In the genomic region with DNA sequence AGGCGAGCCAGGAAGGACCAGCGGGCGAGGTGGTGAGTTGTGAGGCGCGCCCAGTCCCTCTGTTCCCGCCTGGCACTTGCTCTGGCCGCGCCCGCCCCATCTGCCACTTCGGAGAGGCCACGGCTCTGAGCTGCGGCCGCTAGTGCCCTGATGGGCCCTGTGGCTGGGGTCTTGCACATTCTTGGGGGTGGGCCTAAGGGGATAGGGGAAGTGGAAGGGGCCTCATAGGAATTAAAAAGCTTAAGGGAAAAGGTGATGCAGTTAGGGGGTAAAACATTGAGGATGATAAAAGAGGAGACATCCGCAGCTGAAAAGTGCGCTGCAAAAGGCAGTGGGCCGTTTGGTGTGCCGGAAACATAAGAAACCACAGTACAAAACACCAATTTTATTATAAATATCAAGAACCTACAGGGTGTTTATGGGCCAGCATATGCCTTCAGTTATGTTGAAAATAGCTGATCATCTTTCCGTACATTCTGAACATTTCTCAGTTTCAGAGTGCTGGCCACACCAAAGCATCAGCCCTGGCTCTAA, we compare ENCODE assay signal across 8 cellular contexts. TPM values are rescaled to one million over a fixed set of nuclear protein-coding genes. Genes with fewer than 3 reads are reported as not detected.
A peak's percentile ranks its signal among the peaks of the same experiment; 100 is the strongest.
DNase-seq lines count a peak whose midpoint lies in the region; ATAC-seq and TF ChIP-seq lines count a peak whose summit lies in the region.

No MANE protein-coding gene starts in this region.

- TF ChIP-seq CTCF in heart left ventricle (IDR thresholded peaks at IDR 0.05) (no peak), ascending aorta (IDR thresholded peaks at IDR 0.05) (no peak), lung (IDR thresholded peaks at IDR 0.05; ENCODE audit: control extremely low read depth, extremely low read depth) (no peak), upper lobe of right lung (IDR thresholded peaks at IDR 0.05) (no peak)

- H3K4me1 ChIP-seq in heart left ventricle, result peaks cover 0 to 87% (median 16%) of the 10 kb centered on the region in 12 donors
- peaks cover 0 to 6% of the 10 kb centered on the region in 2 donors for H3K4me1 ChIP-seq in ascending aorta
- H3K4me1 ChIP-seq in lung (ENCODE audit: control insufficient read depth in 2 of 2, insufficient read depth in 2 of 2, low read length in 2 of 2), result peaks cover 3 to 7% of the 10 kb centered on the region in 2 donors
- peaks cover 39% of the 10 kb centered on the region for H3K4me1 ChIP-seq in upper lobe of right lung

- H3K27ac ChIP-seq in heart left ventricle (peak overlapping the region; percentile 80 to 100 (median 96)), ascending aorta (peak overlapping the region; percentile 93 to 94), lung (ENCODE audit: low read depth in 1 of 2, low read length in 1 of 2) (peak overlapping the region; percentile 47 to 97), upper lobe of right lung (peak overlapping the region; percentile 98)

- peak in 1 of 2 donors; percentile 70 for TF ChIP-seq POLR2A in heart left ventricle (IDR thresholded peaks at IDR 0.05)

- ATAC-seq in heart left ventricle (no peak), left ventricle myocardium superior (no peak), lung (ENCODE audit: insufficient read depth, low FRiP score) (no peak), upper lobe of right lung (no peak), GM18517 (IDR thresholded peaks at IDR 0.05; ENCODE audit: unreplicated experiment) (no peak)

- H3K27me3 ChIP-seq in heart left ventricle (no peaks in the 10 kb centered on the region), ascending aorta (no peaks in the 10 kb centered on the region), lung (ENCODE audit: control insufficient read depth, insufficient read depth) (no peaks in the 10 kb centered on the region), upper lobe of right lung (no peaks in the 10 kb centered on the region)

- peaks cover 0 to 82% (median 70%) of the 10 kb centered on the region in 9 donors for H3K36me3 ChIP-seq in heart left ventricle
- peaks cover 42 to 51% of the 10 kb centered on the region in 2 donors for H3K36me3 ChIP-seq in ascending aorta
- peaks cover 1 to 47% of the 10 kb centered on the region in 2 donors for H3K36me3 ChIP-seq in lung (ENCODE audit: control insufficient read depth in 2 of 2, insufficient read depth in 2 of 2, low read length in 2 of 2)
- H3K36me3 ChIP-seq in upper lobe of right lung, result peaks cover 69% of the 10 kb centered on the region

- H3K9me3 ChIP-seq in heart left ventricle (no peaks in the 10 kb centered on the region), ascending aorta (no peaks in the 10 kb centered on the region), lung (ENCODE audit: control insufficient read depth in 2 of 2, insufficient read depth in 1 of 2, low read length in 1 of 2) (no peaks in the 10 kb centered on the region), upper lobe of right lung (no peaks in the 10 kb centered on the region)

- no peak for DNase-seq in heart left ventricle
- DNase-seq in left ventricle myocardium superior, result no peak
- DNase-seq in ascending aorta (ENCODE audit: low spot score in 2 of 2), result no peak
- DNase-seq in lung (ENCODE audit: low spot score), result no peak
- no peak for DNase-seq in upper lobe of right lung
- DNase-seq in NCI-H345 treated with DMSO at 0.1 percent for 48 hours (lab: John Stamatoyannopoulos, UW; ENCODE audit: unreplicated experiment), result no peak
- no peak for DNase-seq in HCEC 1CT

- H3K4me3 ChIP-seq in heart left ventricle (peak overlapping the region; percentile 61 to 93 (median 81)), ascending aorta (peak overlapping the region; percentile 69 to 97), lung (peak overlapping the region; percentile 75), upper lobe of right lung (peak overlapping the region; percentile 94)

- intact Hi-C loops in heart left ventricle (cut with DNase I) (loop anchor here in 5 of 10 donors (1.0 to 5.0 kb wide), 4 partner anchors 7 to 127 kb away; a partner anchor contains a TSS), left ventricle myocardium superior (cut with micrococcal nuclease) (no loop called here), ascending aorta (cut with DNase I) (loop anchor here (1.0 to 5.0 kb wide), 2 partner anchors 8 to 402 kb away; a partner anchor contains a TSS), upper lobe of right lung (cut with DNase I) (no loop called here)

- 25 to 31% (median 27%) methylated on average over 18 of the region's 18 CpGs for WGBS in heart left ventricle, 4 donors
- 6 to 14% methylated on average over 18 of the region's 18 CpGs for WGBS in lung, 2 donors

RNA-seq across cellular contexts. Expression of a gene that starts 1.1 kb away (rescaled TPM):
- 100 to 1,000 TPM in 1 of 9 donors, 10 to 100 TPM in 8; 11.1 to 115 (median 15.2) TPM for total RNA-seq in heart left ventricle
- polyA plus RNA-seq in heart left ventricle, result 10 to 100 TPM; 23.1 to 32.6 TPM
- 16.2 TPM for total RNA-seq in left ventricle myocardium superior
- 18.4 TPM for total RNA-seq in ascending aorta
- total RNA-seq in lung, result 10 to 100 TPM; 40.4 to 79.0 TPM
- polyA plus RNA-seq in lung, result 100 to 1,000 TPM; 132 to 216 TPM
- 86.9 TPM for total RNA-seq in upper lobe of right lung

RNA-seq across cellular contexts. Expression of a gene that starts 6.4 kb away (rescaled TPM):
- total RNA-seq in heart left ventricle (100 to 1,000 TPM in 1 of 9 donors, 10 to 100 TPM in 6, 1 to 10 TPM in 2; 5.4 to 107 (median 14.9) TPM), left ventricle myocardium superior (20.8 TPM), ascending aorta (26.7 TPM), lung (10 to 100 TPM; 15.2 to 63.2 TPM), upper lobe of right lung (56.4 TPM)
- polyA plus RNA-seq in heart left ventricle (10 to 100 TPM in 1 of 2 donors, 1 to 10 TPM in 1; 7.7 to 12.0 TPM), lung (10 to 100 TPM; 25.3 to 58.7 TPM)

RNA-seq across cellular contexts. Expression of a gene that starts 8.6 kb away (rescaled TPM):
- total RNA-seq in heart left ventricle (100 to 1,000 TPM in 1 of 9 donors, 10 to 100 TPM in 8; 15.1 to 207 (median 20.3) TPM), left ventricle myocardium superior (14.6 TPM), ascending aorta (51.2 TPM), lung (10 to 100 TPM; 32.6 to 52.1 TPM), upper lobe of right lung (60.4 TPM)
- polyA plus RNA-seq in heart left ventricle (10 to 100 TPM; 21.6 to 44.5 TPM), lung (100 to 1,000 TPM in 1 of 2 donors, 10 to 100 TPM in 1; 63.6 to 181 TPM)

RNA-seq across cellular contexts. Expression of a gene that starts 9.1 kb away (rescaled TPM):
- total RNA-seq in heart left ventricle (100 to 1,000 TPM in 1 of 9 donors, 10 to 100 TPM in 7, 1 to 10 TPM in 1; 8.9 to 182 (median 14.6) TPM), left ventricle myocardium superior (16.3 TPM), ascending aorta (42.8 TPM), lung (10 to 100 TPM; 14.4 to 56.6 TPM), upper lobe of right lung (47.2 TPM)
- polyA plus RNA-seq in heart left ventricle (10 to 100 TPM; 15.7 to 23.3 TPM), lung (100 to 1,000 TPM in 1 of 2 donors, 10 to 100 TPM in 1; 67.2 to 183 TPM)

RNA-seq across cellular contexts. Expression of a gene that starts 28.1 kb away (rescaled TPM):
- total RNA-seq in heart left ventricle, result 1 to 10 TPM in 1 of 9 donors, under 1 TPM in 6, not detected in 2; 0.25 to 2.7 (median 0.60) TPM
- under 1 TPM; 0.30 to 0.76 TPM for polyA plus RNA-seq in heart left ventricle
- 0.32 TPM for total RNA-seq in left ventricle myocardium superior
- not detected for total RNA-seq in ascending aorta
- 1 to 10 TPM; 1.3 to 1.4 TPM for total RNA-seq in lung
- 1 to 10 TPM; 1.2 to 2.7 TPM for polyA plus RNA-seq in lung
- 0.64 TPM for total RNA-seq in upper lobe of right lung
